2 cellular contexts compared by ENCODE assay signal in the genomic region with DNA sequence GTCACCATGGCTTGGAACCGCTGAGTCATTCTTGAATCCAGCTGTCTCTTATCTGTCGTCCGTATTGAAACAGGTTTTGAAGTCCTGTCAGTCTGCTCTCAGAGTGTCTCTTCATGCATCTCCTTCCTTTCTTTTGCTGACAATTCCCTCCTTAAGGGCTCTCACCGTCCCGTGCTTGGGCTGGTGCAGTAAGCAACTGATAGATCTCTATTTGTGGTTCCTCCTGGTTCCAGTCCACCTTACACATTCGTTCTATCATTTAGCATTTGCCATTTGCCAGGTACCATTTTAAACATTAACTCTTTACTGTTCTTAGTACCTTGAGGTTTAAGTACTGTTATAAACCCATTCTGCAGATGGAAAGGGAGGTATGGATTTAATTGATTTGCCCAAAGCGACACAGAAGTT.
TF ChIP-seq lines count a peak whose summit lies in the region.

No MANE protein-coding gene starts in this region.

TF ChIP-seq in K562, 482 proteins besides CTCF, POLR2A, EP300 and RAD21 (continues in another document):
- TF ChIP-seq FOXP1 (CRISPR knock-in tag; IDR thresholded peaks at IDR 0.05) (no peak), CBX2 (IDR thresholded peaks at IDR 0.05; ENCODE audit: insufficient read depth, low read length, poor library complexity, severe bottlenecking) (no peak), PML (IDR thresholded peaks at IDR 0.05; ENCODE audit: low read length) (0 out of 2 replicates have a peak, but pooled peaks have one; percentile 41), ZNF165 (CRISPR knock-in tag; IDR thresholded peaks at IDR 0.05; ENCODE audit: borderline replicate concordance) (no peak), KLF13 (tag; IDR thresholded peaks at IDR 0.05; ENCODE audit: borderline replicate concordance, low read depth) (no peak), XRCC5 (IDR thresholded peaks at IDR 0.05; ENCODE audit: low read depth, low read length) (no peak), NR2F6 (CRISPR knock-in tag; IDR thresholded peaks at IDR 0.05) (no peak), KLF1 (tag; IDR thresholded peaks at IDR 0.05) (no peak), ZNF79 (CRISPR knock-in tag; IDR thresholded peaks at IDR 0.05; ENCODE audit: low read depth) (no peak), ETV1 (tag; conservative IDR thresholded peaks at IDR 0.05; ENCODE audit: low read depth) (peak; percentile 41; the same call in 1 of the 2 replicates), TAL1 (IDR thresholded peaks at IDR 0.05) (peak; percentile 90), FOXJ2 (tag; IDR thresholded peaks at IDR 0.05) (no peak), MEIS2 (IDR thresholded peaks at IDR 0.05; ENCODE audit: partially characterized antibody) (peak; percentile 96), ZBTB1 (CRISPR knock-in tag; IDR thresholded peaks at IDR 0.05; ENCODE audit: borderline replicate concordance, low read depth) (no peak), ZBTB7A (IDR thresholded peaks at IDR 0.05; ENCODE audit: borderline replicate concordance, control insufficient read depth, low read depth, low read length) (no peak), BACH1 (tag; IDR thresholded peaks at IDR 0.05) (peak; percentile 98), RBM22 (IDR thresholded peaks at IDR 0.05; ENCODE audit: low read depth, low read length, poor library complexity, severe bottlenecking) (no peak), ZNF431 (CRISPR knock-in tag; IDR thresholded peaks at IDR 0.05) (no peak), PTRF (tag; IDR thresholded peaks at IDR 0.05) (no peak), U2AF2 (optimal IDR thresholded peaks at IDR 0.05; ENCODE audit: low read depth, low read length) (no peak)
- TF ChIP-seq, protein P1, sequence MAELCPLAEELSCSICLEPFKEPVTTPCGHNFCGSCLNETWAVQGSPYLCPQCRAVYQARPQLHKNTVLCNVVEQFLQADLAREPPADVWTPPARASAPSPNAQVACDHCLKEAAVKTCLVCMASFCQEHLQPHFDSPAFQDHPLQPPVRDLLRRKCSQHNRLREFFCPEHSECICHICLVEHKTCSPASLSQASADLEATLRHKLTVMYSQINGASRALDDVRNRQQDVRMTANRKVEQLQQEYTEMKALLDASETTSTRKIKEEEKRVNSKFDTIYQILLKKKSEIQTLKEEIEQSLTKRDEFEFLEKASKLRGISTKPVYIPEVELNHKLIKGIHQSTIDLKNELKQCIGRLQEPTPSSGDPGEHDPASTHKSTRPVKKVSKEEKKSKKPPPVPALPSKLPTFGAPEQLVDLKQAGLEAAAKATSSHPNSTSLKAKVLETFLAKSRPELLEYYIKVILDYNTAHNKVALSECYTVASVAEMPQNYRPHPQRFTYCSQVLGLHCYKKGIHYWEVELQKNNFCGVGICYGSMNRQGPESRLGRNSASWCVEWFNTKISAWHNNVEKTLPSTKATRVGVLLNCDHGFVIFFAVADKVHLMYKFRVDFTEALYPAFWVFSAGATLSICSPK (IDR thresholded peaks at IDR 0.05; ENCODE audit: borderline replicate concordance): no peak
- TF ChIP-seq, protein P2, sequence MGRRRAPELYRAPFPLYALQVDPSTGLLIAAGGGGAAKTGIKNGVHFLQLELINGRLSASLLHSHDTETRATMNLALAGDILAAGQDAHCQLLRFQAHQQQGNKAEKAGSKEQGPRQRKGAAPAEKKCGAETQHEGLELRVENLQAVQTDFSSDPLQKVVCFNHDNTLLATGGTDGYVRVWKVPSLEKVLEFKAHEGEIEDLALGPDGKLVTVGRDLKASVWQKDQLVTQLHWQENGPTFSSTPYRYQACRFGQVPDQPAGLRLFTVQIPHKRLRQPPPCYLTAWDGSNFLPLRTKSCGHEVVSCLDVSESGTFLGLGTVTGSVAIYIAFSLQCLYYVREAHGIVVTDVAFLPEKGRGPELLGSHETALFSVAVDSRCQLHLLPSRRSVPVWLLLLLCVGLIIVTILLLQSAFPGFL (CRISPR knock-in tag; IDR thresholded peaks at IDR 0.05): peak; percentile 72; the same call in 1 of the 2 replicates

TF ChIP-seq in HEK293T, 16 proteins besides CTCF, POLR2A, EP300 and RAD21:
- TF ChIP-seq LEF1 (IDR thresholded peaks at IDR 0.05; ENCODE audit: borderline replicate concordance) (no peak), BHLHE40 (IDR thresholded peaks at IDR 0.05; ENCODE audit: borderline replicate concordance) (no peak)
TF ChIP-seq in HEK293T: peak in this region for 0.
